ENCODE assay signal across 1 cellular context in the genomic region with DNA sequence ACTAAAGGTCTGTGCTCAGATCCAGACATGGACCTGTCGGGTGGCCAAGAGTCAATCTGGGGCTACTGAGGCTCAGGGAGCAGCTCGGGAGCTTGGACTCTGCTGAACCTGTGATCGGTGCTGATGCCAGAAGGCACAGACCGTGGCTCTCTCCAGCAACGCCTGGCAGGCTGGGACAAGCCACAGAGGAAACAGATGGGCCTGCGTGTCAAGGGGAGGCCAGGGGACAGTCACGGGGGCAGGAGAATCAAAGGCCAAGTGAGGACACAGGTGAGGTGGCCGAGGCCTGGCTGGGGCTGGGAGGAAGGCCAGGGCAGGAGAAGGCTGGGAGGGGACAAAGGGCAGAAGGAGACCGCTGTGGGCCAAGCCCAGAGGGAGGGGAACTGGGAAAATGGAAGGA.
TF ChIP-seq lines count a peak whose summit lies in the region.

No MANE protein-coding gene starts in this region.

TF ChIP-seq in HepG2, 621 proteins besides CTCF, POLR2A, EP300 and RAD21 (continued from another document):
- no peak for TF ChIP-seq KIAA2018 (CRISPR knock-in tag; IDR thresholded peaks at IDR 0.05; ENCODE audit: borderline replicate concordance)
- TF ChIP-seq, protein P1, sequence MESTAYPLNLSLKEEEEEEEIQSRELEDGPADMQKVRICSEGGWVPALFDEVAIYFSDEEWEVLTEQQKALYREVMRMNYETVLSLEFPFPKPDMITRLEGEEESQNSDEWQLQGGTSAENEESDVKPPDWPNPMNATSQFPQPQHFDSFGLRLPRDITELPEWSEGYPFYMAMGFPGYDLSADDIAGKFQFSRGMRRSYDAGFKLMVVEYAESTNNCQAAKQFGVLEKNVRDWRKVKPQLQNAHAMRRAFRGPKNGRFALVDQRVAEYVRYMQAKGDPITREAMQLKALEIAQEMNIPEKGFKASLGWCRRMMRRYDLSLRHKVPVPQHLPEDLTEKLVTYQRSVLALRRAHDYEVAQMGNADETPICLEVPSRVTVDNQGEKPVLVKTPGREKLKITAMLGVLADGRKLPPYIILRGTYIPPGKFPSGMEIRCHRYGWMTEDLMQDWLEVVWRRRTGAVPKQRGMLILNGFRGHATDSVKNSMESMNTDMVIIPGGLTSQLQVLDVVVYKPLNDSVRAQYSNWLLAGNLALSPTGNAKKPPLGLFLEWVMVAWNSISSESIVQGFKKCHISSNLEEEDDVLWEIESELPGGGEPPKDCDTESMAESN (CRISPR knock-in tag; conservative IDR thresholded peaks at IDR 0.05) = 0 out of 2 replicates have a peak, but pooled peaks have one; percentile 16
- TF ChIP-seq KDM3A (CRISPR knock-in tag; IDR thresholded peaks at IDR 0.05; ENCODE audit: low read depth) = 0 out of 2 replicates have a peak, but pooled peaks have one; percentile 21
- TF ChIP-seq, protein P2, sequence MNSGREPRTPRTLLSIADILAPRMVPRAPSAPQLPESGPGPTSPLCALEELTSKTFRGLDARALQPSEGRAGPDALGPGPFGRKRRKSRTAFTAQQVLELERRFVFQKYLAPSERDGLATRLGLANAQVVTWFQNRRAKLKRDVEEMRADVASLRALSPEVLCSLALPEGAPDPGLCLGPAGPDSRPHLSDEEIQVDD (CRISPR knock-in tag; IDR thresholded peaks at IDR 0.05; ENCODE audit: borderline replicate concordance) = 0 out of 2 replicates have a peak, but pooled peaks have one; percentile 32
- peak; percentile 32; the same call in 1 of the 2 replicates for TF ChIP-seq MYC (CRISPR knock-in tag; IDR thresholded peaks at IDR 0.05; ENCODE audit: borderline replicate concordance)
- TF ChIP-seq, protein P3, sequence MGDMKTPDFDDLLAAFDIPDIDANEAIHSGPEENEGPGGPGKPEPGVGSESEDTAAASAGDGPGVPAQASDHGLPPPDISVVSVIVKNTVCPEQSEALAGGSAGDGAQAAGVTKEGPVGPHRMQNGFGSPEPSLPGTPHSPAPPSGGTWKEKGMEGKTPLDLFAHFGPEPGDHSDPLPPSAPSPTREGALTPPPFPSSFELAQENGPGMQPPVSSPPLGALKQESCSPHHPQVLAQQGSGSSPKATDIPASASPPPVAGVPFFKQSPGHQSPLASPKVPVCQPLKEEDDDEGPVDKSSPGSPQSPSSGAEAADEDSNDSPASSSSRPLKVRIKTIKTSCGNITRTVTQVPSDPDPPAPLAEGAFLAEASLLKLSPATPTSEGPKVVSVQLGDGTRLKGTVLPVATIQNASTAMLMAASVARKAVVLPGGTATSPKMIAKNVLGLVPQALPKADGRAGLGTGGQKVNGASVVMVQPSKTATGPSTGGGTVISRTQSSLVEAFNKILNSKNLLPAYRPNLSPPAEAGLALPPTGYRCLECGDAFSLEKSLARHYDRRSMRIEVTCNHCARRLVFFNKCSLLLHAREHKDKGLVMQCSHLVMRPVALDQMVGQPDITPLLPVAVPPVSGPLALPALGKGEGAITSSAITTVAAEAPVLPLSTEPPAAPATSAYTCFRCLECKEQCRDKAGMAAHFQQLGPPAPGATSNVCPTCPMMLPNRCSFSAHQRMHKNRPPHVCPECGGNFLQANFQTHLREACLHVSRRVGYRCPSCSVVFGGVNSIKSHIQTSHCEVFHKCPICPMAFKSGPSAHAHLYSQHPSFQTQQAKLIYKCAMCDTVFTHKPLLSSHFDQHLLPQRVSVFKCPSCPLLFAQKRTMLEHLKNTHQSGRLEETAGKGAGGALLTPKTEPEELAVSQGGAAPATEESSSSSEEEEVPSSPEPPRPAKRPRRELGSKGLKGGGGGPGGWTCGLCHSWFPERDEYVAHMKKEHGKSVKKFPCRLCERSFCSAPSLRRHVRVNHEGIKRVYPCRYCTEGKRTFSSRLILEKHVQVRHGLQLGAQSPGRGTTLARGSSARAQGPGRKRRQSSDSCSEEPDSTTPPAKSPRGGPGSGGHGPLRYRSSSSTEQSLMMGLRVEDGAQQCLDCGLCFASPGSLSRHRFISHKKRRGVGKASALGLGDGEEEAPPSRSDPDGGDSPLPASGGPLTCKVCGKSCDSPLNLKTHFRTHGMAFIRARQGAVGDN (CRISPR knock-in tag; IDR thresholded peaks at IDR 0.05) = peak; percentile 91
- no peak; the same call in 1 of the 2 replicates for TF ChIP-seq HNF4G (IDR thresholded peaks at IDR 0.05; ENCODE audit: borderline replicate concordance, low read depth, low read length)
- peak; percentile 88; the same call in 1 of the 2 replicates for TF ChIP-seq HNF4G (CRISPR knock-in tag; IDR thresholded peaks at IDR 0.05; ENCODE audit: borderline replicate concordance, low read depth)
- peak; percentile 21; the same call in 1 of the 2 replicates for TF ChIP-seq FOSL2 (CRISPR knock-in tag; IDR thresholded peaks at IDR 0.05)
- TF ChIP-seq ISL2 (CRISPR knock-in tag; IDR thresholded peaks at IDR 0.05) = no peak
- peak; percentile 99 for TF ChIP-seq RXRA (CRISPR knock-in tag; IDR thresholded peaks at IDR 0.05)
- no peak for TF ChIP-seq CBX1 (IDR thresholded peaks at IDR 0.05; ENCODE audit: low read depth)
- TF ChIP-seq, protein P4, sequence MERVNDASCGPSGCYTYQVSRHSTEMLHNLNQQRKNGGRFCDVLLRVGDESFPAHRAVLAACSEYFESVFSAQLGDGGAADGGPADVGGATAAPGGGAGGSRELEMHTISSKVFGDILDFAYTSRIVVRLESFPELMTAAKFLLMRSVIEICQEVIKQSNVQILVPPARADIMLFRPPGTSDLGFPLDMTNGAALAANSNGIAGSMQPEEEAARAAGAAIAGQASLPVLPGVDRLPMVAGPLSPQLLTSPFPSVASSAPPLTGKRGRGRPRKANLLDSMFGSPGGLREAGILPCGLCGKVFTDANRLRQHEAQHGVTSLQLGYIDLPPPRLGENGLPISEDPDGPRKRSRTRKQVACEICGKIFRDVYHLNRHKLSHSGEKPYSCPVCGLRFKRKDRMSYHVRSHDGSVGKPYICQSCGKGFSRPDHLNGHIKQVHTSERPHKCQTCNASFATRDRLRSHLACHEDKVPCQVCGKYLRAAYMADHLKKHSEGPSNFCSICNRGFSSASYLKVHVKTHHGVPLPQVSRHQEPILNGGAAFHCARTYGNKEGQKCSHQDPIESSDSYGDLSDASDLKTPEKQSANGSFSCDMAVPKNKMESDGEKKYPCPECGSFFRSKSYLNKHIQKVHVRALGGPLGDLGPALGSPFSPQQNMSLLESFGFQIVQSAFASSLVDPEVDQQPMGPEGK (CRISPR knock-in tag; IDR thresholded peaks at IDR 0.05) = peak; percentile 63; the same call in 1 of the 2 replicates
- 0 out of 2 replicates have a peak, but pooled peaks have one; percentile 11 for TF ChIP-seq ZNF768 (CRISPR knock-in tag; IDR thresholded peaks at IDR 0.05)
- no peak for TF ChIP-seq NONO (IDR thresholded peaks at IDR 0.05)
- TF ChIP-seq NONO (CRISPR knock-in tag; conservative IDR thresholded peaks at IDR 0.05) = peak; percentile 46
- peak; percentile 63 for TF ChIP-seq ZFY (CRISPR knock-in tag; IDR thresholded peaks at IDR 0.05)
- no peak for TF ChIP-seq IKZF4 (CRISPR knock-in tag; IDR thresholded peaks at IDR 0.05; ENCODE audit: borderline replicate concordance, low read depth, not compliant biosample characterization)
- TF ChIP-seq, protein P5, sequence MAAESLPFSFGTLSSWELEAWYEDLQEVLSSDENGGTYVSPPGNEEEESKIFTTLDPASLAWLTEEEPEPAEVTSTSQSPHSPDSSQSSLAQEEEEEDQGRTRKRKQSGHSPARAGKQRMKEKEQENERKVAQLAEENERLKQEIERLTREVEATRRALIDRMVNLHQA (CRISPR knock-in tag; IDR thresholded peaks at IDR 0.05) = no peak
- peak; percentile 52; the same call in 1 of the 2 replicates for TF ChIP-seq MEIS2 (CRISPR knock-in tag; IDR thresholded peaks at IDR 0.05)
- TF ChIP-seq ZNF564 (CRISPR knock-in tag; IDR thresholded peaks at IDR 0.05) = no peak
- peak; percentile 55 for TF ChIP-seq SKI (IDR thresholded peaks at IDR 0.05; ENCODE audit: partially characterized antibody)
- no peak for TF ChIP-seq SOX6 (IDR thresholded peaks at IDR 0.05)
- TF ChIP-seq SOX6 (CRISPR knock-in tag; IDR thresholded peaks at IDR 0.05) = peak; percentile 36; the same call in 1 of the 2 replicates
